ENCODE assay signal across 1 cellular context in genomic region chr3:100063929-100064461, GRCh38.
TF ChIP-seq lines count a peak whose summit lies in the region.

No MANE protein-coding gene starts in this region.

TF ChIP-seq in A549, 52 proteins besides CTCF, POLR2A, EP300 and RAD21 (continued from another document):
- no peak for TF ChIP-seq HMGXB4 (CRISPR knock-in tag; IDR thresholded peaks at IDR 0.05; ENCODE audit: borderline replicate concordance)
- TF ChIP-seq JUNB (IDR thresholded peaks at IDR 0.05) = no peak
- TF ChIP-seq REST (IDR thresholded peaks at IDR 0.05) = no peak
- TF ChIP-seq MYC (IDR thresholded peaks at IDR 0.05; ENCODE audit: borderline replicate concordance, low read length) = no peak
- no peak for TF ChIP-seq KDM1A (IDR thresholded peaks at IDR 0.05; ENCODE audit: low read depth)
- no peak for TF ChIP-seq ZNF302 (CRISPR knock-in tag; IDR thresholded peaks at IDR 0.05)
- no peak for TF ChIP-seq FOXS1 (CRISPR knock-in tag; IDR thresholded peaks at IDR 0.05)
- TF ChIP-seq ZFP36 (IDR thresholded peaks at IDR 0.05; ENCODE audit: borderline replicate concordance, partially characterized antibody) = no peak
- TF ChIP-seq EHMT2 (IDR thresholded peaks at IDR 0.05; ENCODE audit: low read depth) = no peak
TF ChIP-seq in A549: peak in this region for 0.
